Comparison of ENCODE assay signal across 10 cellular contexts in genomic region chr14:81401420-81402122, GRCh38. TPM values are rescaled to one million over a fixed set of nuclear protein-coding genes. Genes with fewer than 3 reads are reported as not detected.
DNase-seq lines count a peak whose midpoint lies in the region; ATAC-seq and TF ChIP-seq lines count a peak whose summit lies in the region.
"Had no signal": no experiment of that assay in that cellular context is flagged by ENCODE, and none has a peak within 500 bp of the region (broad histone marks: within the 10 kb centered on the region; RNA-seq: fewer than 3 reads in every experiment).

No MANE protein-coding gene starts in this region.

- CTCF ChIA-PET in activated CD8-positive, alpha-beta T cell treated with anti-CD3 and anti-CD28 coated beads for 36 hours (lab: Charles Lee), result interaction anchor here (1.3 to 1.6 kb wide), 2 partner anchors 52 to 54 kb away, joined by 3 to 4 read pairs; no protein-coding TSS in a partner anchor
- CTCF ChIA-PET in activated CD8-positive, alpha-beta T cell treated with anti-CD3 and anti-CD28 coated beads, Interleukin-2, amount 10 ng/mL, durations not matched to agents 7 days and 5 days (lab: Charles Lee), result interaction anchor here (1.6 kb wide), 1 partner anchor 63 kb away, joined by 3 read pairs; no protein-coding TSS in a partner anchor

- H3K36me3 ChIP-seq in esophagus muscularis mucosa (no peaks in the 10 kb centered on the region), thyroid gland (no peaks in the 10 kb centered on the region), sigmoid colon (no peaks in the 10 kb centered on the region)

- H3K4me1 Mint-ChIP-seq in activated CD8-positive, alpha-beta T cell treated with anti-CD3 and anti-CD28 coated beads for 36 hours (ENCODE audit: low read depth), result peaks cover 21% of the 10 kb centered on the region
- H3K4me1 Mint-ChIP-seq in activated CD8-positive, alpha-beta T cell treated with anti-CD3 and anti-CD28 coated beads, Interleukin-2, amount 10 ng/mL, durations not matched to agents 7 days and 5 days (ENCODE audit: low read depth), result peaks cover 17% of the 10 kb centered on the region
- H3K4me1 Mint-ChIP-seq: CD4-positive, CD25-positive, alpha-beta regulatory T cell had no signal

- H3K27me3 ChIP-seq in esophagus muscularis mucosa (no peaks in the 10 kb centered on the region), thyroid gland (no peaks in the 10 kb centered on the region), sigmoid colon (no peaks in the 10 kb centered on the region)

- no peak for TF ChIP-seq EP300 in esophagus muscularis mucosa (IDR thresholded peaks at IDR 0.05)
- TF ChIP-seq EP300 in sigmoid colon (IDR thresholded peaks at IDR 0.05), result no peak

- WGBS in esophagus muscularis mucosa, result 94% methylated on average over 2 of the region's 2 CpGs
- WGBS in thyroid gland, 2 donors, result 89 to 99% methylated on average over 2 of the region's 2 CpGs
- 92 to 94% methylated on average over 2 of the region's 2 CpGs for WGBS in sigmoid colon, 2 donors

- H3K27ac ChIP-seq in esophagus muscularis mucosa (replicated peaks in 1 of 4), result peak overlapping the region in 1 of 4 donors; percentile 66
- H3K27ac ChIP-seq in thyroid gland, result peak overlapping the region in 2 of 3 donors; percentile 16 to 59
- H3K27ac ChIP-seq in sigmoid colon, result peak overlapping the region in 1 of 4 donors; percentile 52

- no peak for TF ChIP-seq CTCF in activated CD8-positive, alpha-beta T cell treated with anti-CD3 and anti-CD28 coated beads for 36 hours (IDR thresholded peaks at IDR 0.05)
- no peak for TF ChIP-seq CTCF in esophagus muscularis mucosa (IDR thresholded peaks at IDR 0.05)
- TF ChIP-seq CTCF in thyroid gland (IDR thresholded peaks at IDR 0.05), result no peak
- TF ChIP-seq CTCF in sigmoid colon (IDR thresholded peaks at IDR 0.05), result no peak

- peak; percentile 58 for ATAC-seq in activated CD8-positive, alpha-beta T cell treated with anti-CD3 and anti-CD28 coated beads for 36 hours
- no peak for ATAC-seq in activated CD8-positive, alpha-beta T cell treated with anti-CD3 and anti-CD28 coated beads, Interleukin-2, amount 10 ng/mL, durations not matched to agents 7 days and 5 days

- H3K4me1 ChIP-seq in esophagus muscularis mucosa (peaks cover 0 to 8% (median 0%) of the 10 kb centered on the region in 4 donors), thyroid gland (peaks cover 10 to 20% of the 10 kb centered on the region in 2 donors), sigmoid colon (no peaks in the 10 kb centered on the region)

- H3K27ac Mint-ChIP-seq in activated CD8-positive, alpha-beta T cell treated with anti-CD3 and anti-CD28 coated beads for 36 hours, result no peak overlapping the region
- no peak overlapping the region for H3K27ac Mint-ChIP-seq in activated CD8-positive, alpha-beta T cell treated with anti-CD3 and anti-CD28 coated beads, Interleukin-2, amount 10 ng/mL, durations not matched to agents 7 days and 5 days
- H3K27ac Mint-ChIP-seq: CD4-positive, CD25-positive, alpha-beta regulatory T cell had no signal

- H3K4me3 ChIP-seq in esophagus muscularis mucosa (no peak overlapping the region), thyroid gland (replicated peaks in 1 of 3) (no peak overlapping the region), sigmoid colon (no peak overlapping the region)

- DNase-seq in activated CD8-positive, alpha-beta T cell treated with anti-CD3 and anti-CD28 coated beads for 36 hours, result peak; percentile 6
- DNase-seq in activated CD8-positive, alpha-beta T cell treated with anti-CD3 and anti-CD28 coated beads, Interleukin-2, amount 10 ng/mL, durations not matched to agents 7 days and 5 days, result no peak
- DNase-seq in M059J (ENCODE audit: low read depth) (peak; percentile 90), esophagus muscularis mucosa (ENCODE audit: extremely low spot score) (peak; percentile 77), thyroid gland (no peak), sigmoid colon (no peak)
- no peak for DNase-seq in stimulated activated CD8-positive, alpha-beta memory T cell treated with anti-CD3 and anti-CD28 coated beads, Interleukin-4, amount 100 ng/mL, for 48 hours
- no peak for DNase-seq in stimulated activated CD4-positive, alpha-beta T cell treated with anti-CD3 and anti-CD28 coated beads, Interleukin-2, amount 100 ng/mL, for 24 hours

- H3K9me3 ChIP-seq in esophagus muscularis mucosa, result peaks cover 0 to 6% (median 0%) of the 10 kb centered on the region in 4 donors
- H3K9me3 ChIP-seq in thyroid gland, result no peaks in the 10 kb centered on the region
- H3K9me3 ChIP-seq in sigmoid colon, result no peaks in the 10 kb centered on the region

- H3K36me3 Mint-ChIP-seq in activated CD8-positive, alpha-beta T cell treated with anti-CD3 and anti-CD28 coated beads for 36 hours (ENCODE audit: low read depth), result no peaks in the 10 kb centered on the region
- no peaks in the 10 kb centered on the region for H3K36me3 Mint-ChIP-seq in activated CD8-positive, alpha-beta T cell treated with anti-CD3 and anti-CD28 coated beads, Interleukin-2, amount 10 ng/mL, durations not matched to agents 7 days and 5 days (ENCODE audit: low read depth)
- H3K36me3 Mint-ChIP-seq: CD4-positive, CD25-positive, alpha-beta regulatory T cell had no signal

- H3K9me3 Mint-ChIP-seq in activated CD8-positive, alpha-beta T cell treated with anti-CD3 and anti-CD28 coated beads for 36 hours, result no peaks in the 10 kb centered on the region
- H3K9me3 Mint-ChIP-seq in activated CD8-positive, alpha-beta T cell treated with anti-CD3 and anti-CD28 coated beads, Interleukin-2, amount 10 ng/mL, durations not matched to agents 7 days and 5 days (ENCODE audit: insufficient read depth), result no peaks in the 10 kb centered on the region

- H3K27me3 Mint-ChIP-seq in activated CD8-positive, alpha-beta T cell treated with anti-CD3 and anti-CD28 coated beads for 36 hours, result peaks cover 9% of the 10 kb centered on the region
- H3K27me3 Mint-ChIP-seq in activated CD8-positive, alpha-beta T cell treated with anti-CD3 and anti-CD28 coated beads, Interleukin-2, amount 10 ng/mL, durations not matched to agents 7 days and 5 days (ENCODE audit: low read depth), result peaks cover 14% of the 10 kb centered on the region

- intact Hi-C loops in activated CD8-positive, alpha-beta T cell treated with anti-CD3 and anti-CD28 coated beads for 36 hours (cut with micrococcal nuclease), result no loop called here
- intact Hi-C loops in esophagus muscularis mucosa (cut with DNase I) (no loop called here), thyroid gland (cut with DNase I) (no loop called here), sigmoid colon (cut with DNase I) (no loop called here)

- no peak for TF ChIP-seq POLR2A in esophagus muscularis mucosa (IDR thresholded peaks at IDR 0.05; ENCODE audit: low read depth)
- TF ChIP-seq POLR2A in thyroid gland (IDR thresholded peaks at IDR 0.05), result no peak
- no peak for TF ChIP-seq POLR2A in sigmoid colon (IDR thresholded peaks at IDR 0.05)

- no peak overlapping the region for H3K4me3 Mint-ChIP-seq in activated CD8-positive, alpha-beta T cell treated with anti-CD3 and anti-CD28 coated beads for 36 hours
- H3K4me3 Mint-ChIP-seq in activated CD8-positive, alpha-beta T cell treated with anti-CD3 and anti-CD28 coated beads, Interleukin-2, amount 10 ng/mL, durations not matched to agents 7 days and 5 days, result no peak overlapping the region
- H3K4me3 Mint-ChIP-seq: CD4-positive, CD25-positive, alpha-beta regulatory T cell; nephron had no signal

- POLR2A ChIA-PET in activated CD8-positive, alpha-beta T cell treated with anti-CD3 and anti-CD28 coated beads for 36 hours (lab: Charles Lee), result interaction anchor here (0.7 kb wide), 1 partner anchor 26 kb away, joined by 3 read pairs; no protein-coding TSS in a partner anchor
- POLR2A ChIA-PET in activated CD8-positive, alpha-beta T cell treated with anti-CD3 and anti-CD28 coated beads, Interleukin-2, amount 10 ng/mL, durations not matched to agents 7 days and 5 days (lab: Charles Lee), result no interaction called here

RNA-seq across cellular contexts. Expression of gene STON2, which starts 1.4 kb away (rescaled TPM):
- total RNA-seq in activated CD8-positive, alpha-beta T cell treated with anti-CD3 and anti-CD28 coated beads for 36 hours, result under 1 TPM in 1 of 2 experiments, not detected in 1; 0.58 TPM
- under 1 TPM in 1 of 2 experiments, not detected in 1; 0.13 TPM for total RNA-seq in activated CD8-positive, alpha-beta T cell treated with anti-CD3 and anti-CD28 coated beads, Interleukin-2, amount 10 ng/mL, durations not matched to agents 7 days and 5 days
- 0.20 and 1.3 TPM in 2 replicates for total RNA-seq in M059J (2014; rRNA removed; shearing (Covaris generic))
- total RNA-seq in esophagus muscularis mucosa (1 to 10 TPM; 7.6 to 9.6 (median 8.8) TPM), thyroid gland (100 to 1,000 TPM in 2 of 4 donors, 10 to 100 TPM in 2; 69.8 to 202 (median 97.0) TPM), sigmoid colon (10 to 100 TPM; 12.2 to 15.6 (median 13.3) TPM)
- polyA plus RNA-seq in sigmoid colon, result 1 to 10 TPM; 2.9 to 6.2 (median 3.0) TPM
- polyA plus RNA-seq: CD4-positive, CD25-positive, alpha-beta regulatory T cell had no signal

Comparison
In these comparisons a context has a peak if more than half of its experiments do, and no peak if none do; other contexts are left out.
1. DNase-seq: peak in activated CD8-positive, alpha-beta T cell treated with anti-CD3 and anti-CD28 coated beads for 36 hours (single experiment), M059J (single experiment) and esophagus muscularis mucosa (single experiment); none in activated CD8-positive, alpha-beta T cell treated with anti-CD3 and anti-CD28 coated beads, Interleukin-2, amount 10 ng/mL, durations not matched to agents 7 days and 5 days (single experiment), thyroid gland (0 of 2), stimulated activated CD8-positive, alpha-beta memory T cell treated with anti-CD3 and anti-CD28 coated beads, Interleukin-4, amount 100 ng/mL, for 48 hours (single experiment), sigmoid colon (single experiment) and stimulated activated CD4-positive, alpha-beta T cell treated with anti-CD3 and anti-CD28 coated beads, Interleukin-2, amount 100 ng/mL, for 24 hours (0 of 2).
2. RNA of gene STON2, which starts 1.4 kb away (total RNA-seq): 69.8 to 202 TPM in thyroid gland; 12.2 to 15.6 TPM in sigmoid colon, 7.6 to 9.6 TPM in esophagus muscularis mucosa, 0.20 to 1.3 TPM in M059J, 0.58 TPM in activated CD8-positive, alpha-beta T cell treated with anti-CD3 and anti-CD28 coated beads for 36 hours and 0.13 TPM in activated CD8-positive, alpha-beta T cell treated with anti-CD3 and anti-CD28 coated beads, Interleukin-2, amount 10 ng/mL, durations not matched to agents 7 days and 5 days; every median in the first group is over 4 times any median in the second.